Comparison of ENCODE assay signal across 1 cellular context in the genomic region with DNA sequence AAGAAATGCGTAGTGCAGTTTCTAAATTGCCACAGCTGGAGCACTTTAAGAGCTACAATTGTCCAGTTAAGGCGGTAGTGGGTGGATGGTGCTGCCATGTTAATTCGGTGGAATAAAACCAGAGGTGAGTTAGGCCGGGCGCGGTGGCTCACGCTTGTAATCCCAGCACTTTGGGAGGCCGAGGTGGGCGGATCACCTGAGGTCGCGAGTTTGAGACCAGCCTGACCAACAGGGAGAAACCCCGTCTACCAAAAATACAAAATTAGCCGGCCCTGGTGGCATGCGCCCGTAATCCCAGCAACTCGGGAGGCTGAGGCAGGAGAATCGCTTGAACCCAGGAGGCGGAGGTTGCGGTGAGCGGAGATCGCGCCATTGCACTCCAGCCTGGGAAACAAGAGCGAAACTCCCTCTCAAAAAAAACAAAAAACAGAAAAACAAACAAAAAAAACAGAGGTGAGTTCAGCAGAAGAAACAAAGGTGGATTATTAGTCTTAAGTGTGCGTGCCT.
TF ChIP-seq lines count a peak whose summit lies in the region.

No MANE protein-coding gene starts in this region.

TF ChIP-seq in HEK293, 187 proteins besides CTCF, POLR2A, EP300 and RAD21 (continued from another document):
- peak; percentile 21; the same call in 1 of the 2 replicates for TF ChIP-seq ZNF488 (tag by site-specific recombination; IDR thresholded peaks at IDR 0.05)
- TF ChIP-seq ZNF792 (tag by site-specific recombination; IDR thresholded peaks at IDR 0.05), result 0 out of 2 replicates have a peak, but pooled peaks have one; percentile 18
- TF ChIP-seq ZNF202 (tag by site-specific recombination; IDR thresholded peaks at IDR 0.05; ENCODE audit: borderline replicate concordance), result peak; percentile 79
